ENCODE assay signal across 17 cellular contexts in genomic region chr1:192284927-192285326, GRCh38. TPM values are rescaled to one million over a fixed set of nuclear protein-coding genes. Genes with fewer than 3 reads are reported as not detected.
DNase-seq lines count a peak whose midpoint lies in the region; ATAC-seq and TF ChIP-seq lines count a peak whose summit lies in the region.
"Had no signal": no experiment of that assay in that cellular context is flagged by ENCODE, and none has a peak within 500 bp of the region (broad histone marks: within the 10 kb centered on the region; RNA-seq: fewer than 3 reads in every experiment).

No MANE protein-coding gene starts in this region.

- no peaks in the 10 kb centered on the region for H3K27me3 ChIP-seq in right lobe of liver
- no peaks in the 10 kb centered on the region for H3K27me3 ChIP-seq in uterus

- WGBS in right lobe of liver (ENCODE audit: insufficient coverage, low coverage, low lambda C conversion rate, missing lambda C conversion rate) = 45% methylated on average over 2 of the region's 2 CpGs
- WGBS in lower leg skin, 2 donors = 82 to 83% methylated on average over 2 of the region's 2 CpGs

- TF ChIP-seq POLR2A in right lobe of liver (IDR thresholded peaks at IDR 0.05) (no peak), lower leg skin (IDR thresholded peaks at IDR 0.05) (no peak), uterus (IDR thresholded peaks at IDR 0.05) (no peak)

- no peaks in the 10 kb centered on the region for H3K36me3 ChIP-seq in right lobe of liver
- H3K36me3 ChIP-seq in uterus = no peaks in the 10 kb centered on the region

- H3K4me3 ChIP-seq in right lobe of liver (no peak overlapping the region), lower leg skin (ENCODE audit: low read depth, poor library complexity, severe bottlenecking) (no peak overlapping the region), uterus (no peak overlapping the region)
- H3K4me3 ChIP-seq: GM23248 had no signal

- H3K27ac ChIP-seq in right lobe of liver (no peak overlapping the region), uterus (no peak overlapping the region)
- H3K27ac ChIP-seq: GM23248 had no signal

- no peaks in the 10 kb centered on the region for H3K9me3 ChIP-seq in right lobe of liver
- peaks cover 0 to 8% of the 10 kb centered on the region in 2 donors for H3K9me3 ChIP-seq in uterus

- intact Hi-C loops in right lobe of liver (cut with DNase I) (no loop called here), lower leg skin (cut with DNase I; ENCODE audit: low total_unique reads) (no loop called here), uterus (cut with DNase I; ENCODE audit: low total_unique reads) (no loop called here)

- peak; percentile 49 for ATAC-seq in GM18520 (IDR thresholded peaks at IDR 0.05; ENCODE audit: unreplicated experiment)
- peak; percentile 71 for ATAC-seq in GM19351 (IDR thresholded peaks at IDR 0.05; ENCODE audit: unreplicated experiment)
- peak; percentile 54 for ATAC-seq in HG03108 (IDR thresholded peaks at IDR 0.05; ENCODE audit: unreplicated experiment)
- no peak for ATAC-seq in right lobe of liver

- TF ChIP-seq CTCF in right lobe of liver (IDR thresholded peaks at IDR 0.05) (no peak), lower leg skin (IDR thresholded peaks at IDR 0.05) (no peak), uterus (IDR thresholded peaks at IDR 0.05) (no peak)

- H3K4me1 ChIP-seq in right lobe of liver = no peaks in the 10 kb centered on the region
- no peaks in the 10 kb centered on the region for H3K4me1 ChIP-seq in uterus

- DNase-seq in RPMI8226 = peak; percentile 33
- DNase-seq in right lobe of liver = no peak
- DNase-seq in lower leg skin (ENCODE audit: low spot score in 2 of 2) = no peak
- no peak for DNase-seq in uterus
- DNase-seq: CD4-positive, alpha-beta T cell; DMS79 treated with DMSO at 0.1 percent for 48 hours; GM23248; Kasumi-1; NCI-H187 treated with DMSO at 0.1 percent for 48 hours; NCI-H446 treated with DMSO at 0.1 percent for 48 hours; NCI-H82; T-helper 9 cell had no signal

RNA-seq across cellular contexts. Expression of gene RGS21, which starts 31.9 kb away (rescaled TPM):
- total RNA-seq in right lobe of liver (not detected), lower leg skin (not detected), uterus (not detected)
- total RNA-seq: B cell; CD4-positive, alpha-beta T cell; GM23248; SK-MEL-5 had no signal

Comparison
In these comparisons a context has a peak if more than half of its experiments do, and no peak if none do; other contexts are left out.
1. ATAC-seq: peak in GM18520 (single experiment), GM19351 (single experiment) and HG03108 (single experiment); none in right lobe of liver (0 of 4).